ENCODE assay signal across 1 cellular context in the genomic region with DNA sequence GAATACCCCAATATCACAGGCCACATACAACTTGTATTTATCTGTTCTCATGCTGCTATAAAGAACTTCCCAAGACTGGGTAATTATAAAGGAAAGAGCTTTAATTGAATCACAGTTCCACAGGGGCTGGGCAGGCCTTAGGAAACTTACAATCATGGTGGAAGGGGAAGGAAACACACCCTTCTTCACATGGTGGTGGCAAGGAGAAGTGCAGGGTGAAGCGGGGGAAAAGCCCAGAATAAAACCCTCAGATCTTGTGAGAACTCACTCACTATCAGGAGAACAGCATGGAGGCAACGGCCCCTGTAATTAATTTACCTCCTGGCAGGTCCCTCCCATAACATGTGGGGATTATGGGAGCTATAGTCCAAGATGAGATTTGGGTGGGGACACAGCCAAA.
TF ChIP-seq lines count a peak whose summit lies in the region.

No MANE protein-coding gene starts in this region.

TF ChIP-seq in K562, 482 proteins besides CTCF, POLR2A, EP300 and RAD21:
- TF ChIP-seq SAFB2 (IDR thresholded peaks at IDR 0.05; ENCODE audit: borderline replicate concordance, low read depth, low read length, severe bottlenecking): no peak
- no peak for TF ChIP-seq FOS (IDR thresholded peaks at IDR 0.05; ENCODE audit: extremely low read depth, insufficient read length)
- TF ChIP-seq NCOR1 (IDR thresholded peaks at IDR 0.05): no peak
- no peak for TF ChIP-seq PHB (CRISPR knock-in tag; IDR thresholded peaks at IDR 0.05)
- TF ChIP-seq EZH2 (IDR thresholded peaks at IDR 0.05; ENCODE audit: borderline replicate concordance, low read depth, low read length): no peak
- TF ChIP-seq HDGF (IDR thresholded peaks at IDR 0.05): no peak
- TF ChIP-seq FOXJ2 (tag; IDR thresholded peaks at IDR 0.05): no peak
- TF ChIP-seq ZNF507 (tag; conservative IDR thresholded peaks at IDR 0.05): no peak
- no peak for TF ChIP-seq EHMT2 (IDR thresholded peaks at IDR 0.05)
- TF ChIP-seq, protein P1, sequence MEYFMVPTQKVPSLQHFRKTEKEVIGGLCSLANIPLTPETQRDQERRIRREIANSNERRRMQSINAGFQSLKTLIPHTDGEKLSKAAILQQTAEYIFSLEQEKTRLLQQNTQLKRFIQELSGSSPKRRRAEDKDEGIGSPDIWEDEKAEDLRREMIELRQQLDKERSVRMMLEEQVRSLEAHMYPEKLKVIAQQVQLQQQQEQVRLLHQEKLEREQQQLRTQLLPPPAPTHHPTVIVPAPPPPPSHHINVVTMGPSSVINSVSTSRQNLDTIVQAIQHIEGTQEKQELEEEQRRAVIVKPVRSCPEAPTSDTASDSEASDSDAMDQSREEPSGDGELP (CRISPR knock-in tag; IDR thresholded peaks at IDR 0.05; ENCODE audit: borderline replicate concordance): no peak
- TF ChIP-seq KAT2B (IDR thresholded peaks at IDR 0.05; ENCODE audit: low read depth, low read length): no peak
